1 cellular context compared by ENCODE assay signal in genomic region chr19:35545001-35545854, GRCh38.
TF ChIP-seq lines count a peak whose summit lies in the region.

A gene with protein sequence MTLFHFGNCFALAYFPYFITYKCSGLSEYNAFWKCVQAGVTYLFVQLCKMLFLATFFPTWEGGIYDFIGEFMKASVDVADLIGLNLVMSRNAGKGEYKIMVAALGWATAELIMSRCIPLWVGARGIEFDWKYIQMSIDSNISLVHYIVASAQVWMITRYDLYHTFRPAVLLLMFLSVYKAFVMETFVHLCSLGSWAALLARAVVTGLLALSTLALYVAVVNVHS (plus strand): TSS chr19:35545626. CDS start chr19:35545740, 114 bp downstream.

TF ChIP-seq in HepG2, 621 proteins besides CTCF, POLR2A, EP300 and RAD21 (continued from another document and continues in another):
- no peak; the same call in 1 of the 2 replicates for TF ChIP-seq ZHX1 (CRISPR knock-in tag; IDR thresholded peaks at IDR 0.05; ENCODE audit: low read depth)
- peak; percentile 68; the same call in 1 of the 2 replicates for TF ChIP-seq HDAC2 (CRISPR knock-in tag; IDR thresholded peaks at IDR 0.05)
- TF ChIP-seq ZNF501 (CRISPR knock-in tag; IDR thresholded peaks at IDR 0.05), result peak; percentile 82
- no peak for TF ChIP-seq GATAD2A (CRISPR knock-in tag; IDR thresholded peaks at IDR 0.05)
- no peak for TF ChIP-seq ZNF124 (CRISPR knock-in tag; IDR thresholded peaks at IDR 0.05)
- TF ChIP-seq SOX6 (IDR thresholded peaks at IDR 0.05), result no peak
- TF ChIP-seq SOX6 (CRISPR knock-in tag; IDR thresholded peaks at IDR 0.05), result peak; percentile 53
- no peak for TF ChIP-seq ZNF30 (CRISPR knock-in tag; IDR thresholded peaks at IDR 0.05)
- peak; percentile 37; the same call in 1 of the 2 replicates for TF ChIP-seq FOXA3 (CRISPR knock-in tag; IDR thresholded peaks at IDR 0.05)
- TF ChIP-seq ZNF710 (CRISPR knock-in tag; IDR thresholded peaks at IDR 0.05; ENCODE audit: borderline replicate concordance), result no peak; the same call in 1 of the 2 replicates
- no peak; the same call in 1 of the 2 replicates for TF ChIP-seq FOXC1 (CRISPR knock-in tag; IDR thresholded peaks at IDR 0.05; ENCODE audit: borderline replicate concordance)
- TF ChIP-seq ZFP36 (IDR thresholded peaks at IDR 0.05; ENCODE audit: borderline replicate concordance, low read depth, low read length, partially characterized antibody), result no peak
- no peak for TF ChIP-seq ZNF562 (CRISPR knock-in tag; IDR thresholded peaks at IDR 0.05; ENCODE audit: borderline replicate concordance)
- no peak for TF ChIP-seq DNMT3B (CRISPR knock-in tag; conservative IDR thresholded peaks at IDR 0.05)
- TF ChIP-seq ZNF251 (CRISPR knock-in tag; IDR thresholded peaks at IDR 0.05), result no peak
- TF ChIP-seq ETS1 (CRISPR knock-in tag; IDR thresholded peaks at IDR 0.05), result no peak
- TF ChIP-seq, protein P1, sequence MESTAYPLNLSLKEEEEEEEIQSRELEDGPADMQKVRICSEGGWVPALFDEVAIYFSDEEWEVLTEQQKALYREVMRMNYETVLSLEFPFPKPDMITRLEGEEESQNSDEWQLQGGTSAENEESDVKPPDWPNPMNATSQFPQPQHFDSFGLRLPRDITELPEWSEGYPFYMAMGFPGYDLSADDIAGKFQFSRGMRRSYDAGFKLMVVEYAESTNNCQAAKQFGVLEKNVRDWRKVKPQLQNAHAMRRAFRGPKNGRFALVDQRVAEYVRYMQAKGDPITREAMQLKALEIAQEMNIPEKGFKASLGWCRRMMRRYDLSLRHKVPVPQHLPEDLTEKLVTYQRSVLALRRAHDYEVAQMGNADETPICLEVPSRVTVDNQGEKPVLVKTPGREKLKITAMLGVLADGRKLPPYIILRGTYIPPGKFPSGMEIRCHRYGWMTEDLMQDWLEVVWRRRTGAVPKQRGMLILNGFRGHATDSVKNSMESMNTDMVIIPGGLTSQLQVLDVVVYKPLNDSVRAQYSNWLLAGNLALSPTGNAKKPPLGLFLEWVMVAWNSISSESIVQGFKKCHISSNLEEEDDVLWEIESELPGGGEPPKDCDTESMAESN (CRISPR knock-in tag; conservative IDR thresholded peaks at IDR 0.05), result peak; percentile 97
- no peak; the same call in 1 of the 2 replicates for TF ChIP-seq ZNF234 (CRISPR knock-in tag; conservative IDR thresholded peaks at IDR 0.05)
- TF ChIP-seq HMGXB3 (CRISPR knock-in tag; IDR thresholded peaks at IDR 0.05; ENCODE audit: borderline replicate concordance), result peak; percentile 52; the same call in 1 of the 2 replicates
- no peak for TF ChIP-seq ZSCAN22 (CRISPR knock-in tag; IDR thresholded peaks at IDR 0.05)
- TF ChIP-seq ZNF891 (CRISPR knock-in tag; IDR thresholded peaks at IDR 0.05), result no peak
- no peak for TF ChIP-seq ZNF383 (CRISPR knock-in tag; IDR thresholded peaks at IDR 0.05; ENCODE audit: borderline replicate concordance)
- TF ChIP-seq ZNF225 (CRISPR knock-in tag; IDR thresholded peaks at IDR 0.05), result no peak
- no peak for TF ChIP-seq ZC3H13 (CRISPR knock-in tag; IDR thresholded peaks at IDR 0.05)
- TF ChIP-seq, protein P2, sequence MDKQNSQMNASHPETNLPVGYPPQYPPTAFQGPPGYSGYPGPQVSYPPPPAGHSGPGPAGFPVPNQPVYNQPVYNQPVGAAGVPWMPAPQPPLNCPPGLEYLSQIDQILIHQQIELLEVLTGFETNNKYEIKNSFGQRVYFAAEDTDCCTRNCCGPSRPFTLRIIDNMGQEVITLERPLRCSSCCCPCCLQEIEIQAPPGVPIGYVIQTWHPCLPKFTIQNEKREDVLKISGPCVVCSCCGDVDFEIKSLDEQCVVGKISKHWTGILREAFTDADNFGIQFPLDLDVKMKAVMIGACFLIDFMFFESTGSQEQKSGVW (CRISPR knock-in tag; IDR thresholded peaks at IDR 0.05; ENCODE audit: borderline replicate concordance), result no peak
- no peak for TF ChIP-seq ZNF7 (CRISPR knock-in tag; IDR thresholded peaks at IDR 0.05)
- peak; percentile 90 for TF ChIP-seq KLF6 (CRISPR knock-in tag; IDR thresholded peaks at IDR 0.05)
- TF ChIP-seq ELF3 (CRISPR knock-in tag; IDR thresholded peaks at IDR 0.05), result peak; percentile 52
- TF ChIP-seq GTF2F1 (IDR thresholded peaks at IDR 0.05; ENCODE audit: low read length), result no peak
- TF ChIP-seq ZNF589 (CRISPR knock-in tag; conservative IDR thresholded peaks at IDR 0.05), result peak; percentile 65; the same call in 1 of the 2 replicates
- no peak for TF ChIP-seq ZNF329 (CRISPR knock-in tag; IDR thresholded peaks at IDR 0.05; ENCODE audit: low read depth)
- peak in 1 of 2 experiments; percentile 43; a peak in 1 of 4 replicates for TF ChIP-seq REST (IDR thresholded peaks at IDR 0.05; ENCODE audit: borderline replicate concordance in 1 of 2, low read depth in 1 of 2, low read length in 2 of 2)
- TF ChIP-seq, protein P3, sequence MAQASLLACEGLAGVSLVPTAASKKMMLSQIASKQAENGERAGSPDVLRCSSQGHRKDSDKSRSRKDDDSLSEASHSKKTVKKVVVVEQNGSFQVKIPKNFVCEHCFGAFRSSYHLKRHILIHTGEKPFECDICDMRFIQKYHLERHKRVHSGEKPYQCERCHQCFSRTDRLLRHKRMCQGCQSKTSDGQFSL (CRISPR knock-in tag; IDR thresholded peaks at IDR 0.05), result 0 out of 2 replicates have a peak, but pooled peaks have one; percentile 57
- no peak; the same call in 1 of the 2 replicates for TF ChIP-seq ZNF777 (CRISPR knock-in tag; IDR thresholded peaks at IDR 0.05)
- TF ChIP-seq CC2D1A (CRISPR knock-in tag; IDR thresholded peaks at IDR 0.05), result peak; percentile 31; the same call in 1 of the 2 replicates
- TF ChIP-seq BCLAF1 (IDR thresholded peaks at IDR 0.05), result no peak
- no peak for TF ChIP-seq EEA1 (CRISPR knock-in tag; IDR thresholded peaks at IDR 0.05; ENCODE audit: borderline replicate concordance)
- no peak for TF ChIP-seq ZNF841 (CRISPR knock-in tag; IDR thresholded peaks at IDR 0.05; ENCODE audit: borderline replicate concordance)
- TF ChIP-seq ZNF605 (CRISPR knock-in tag; IDR thresholded peaks at IDR 0.05), result peak; percentile 57; the same call in 1 of the 2 replicates
- TF ChIP-seq ZFY (CRISPR knock-in tag; IDR thresholded peaks at IDR 0.05), result peak; percentile 99
